Comparison of ENCODE assay signal across 12 cellular contexts in genomic region chr3:21330293-21330692, GRCh38.
DNase-seq lines count a peak whose midpoint lies in the region; ATAC-seq and TF ChIP-seq lines count a peak whose summit lies in the region.
"Had no signal": no experiment of that assay in that cellular context is flagged by ENCODE, and none has a peak within 500 bp of the region (broad histone marks: within the 10 kb centered on the region; RNA-seq: fewer than 3 reads in every experiment).

No MANE protein-coding gene starts in this region.

- peak; percentile 82 for ATAC-seq in GM18867 (IDR thresholded peaks at IDR 0.05; ENCODE audit: unreplicated experiment)
- ATAC-seq in HG02678 (IDR thresholded peaks at IDR 0.05; ENCODE audit: unreplicated experiment): peak; percentile 81
- ATAC-seq in left lobe of liver: peak; percentile 97
- no peak for ATAC-seq in mucosa of descending colon

- POLR2A ChIA-PET in OCI-LY7 (lab: Charles Lee): interaction anchor here (0.5 to 0.8 kb wide), 4 partner anchors 11 to 1422 kb away, joined by 3 to 4 read pairs (median 3); no protein-coding TSS in a partner anchor

- intact Hi-C loops in OCI-LY7 (cut with micrococcal nuclease; ENCODE audit: unreplicated experiment) (no loop called here), mucosa of descending colon (cut with DNase I, micrococcal nuclease) (no loop called here)

- CTCF ChIA-PET in OCI-LY7 (lab: Charles Lee; ENCODE audit: unreplicated experiment): no interaction called here

- no peaks in the 10 kb centered on the region for H3K9me3 ChIP-seq in OCI-LY7 (ENCODE audit: low read length)
- H3K9me3 ChIP-seq in mucosa of descending colon: peaks cover 13% of the 10 kb centered on the region
- H3K9me3 ChIP-seq: neutrophil, tibial nerve had no signal

- no peaks in the 10 kb centered on the region for H3K79me2 ChIP-seq in OCI-LY7 (ENCODE audit: insufficient read depth, low read depth, low read length)

- no peaks in the 10 kb centered on the region for H3K4me1 ChIP-seq in OCI-LY7 (ENCODE audit: insufficient read depth, low read length, poor library complexity, severe bottlenecking)
- H3K4me1 ChIP-seq in mucosa of descending colon (ENCODE audit: low read depth): no peaks in the 10 kb centered on the region
- H3K4me1 ChIP-seq: tibial nerve had no signal

- H4K20me1 ChIP-seq in OCI-LY7 (ENCODE audit: insufficient read depth, low read length): no peaks in the 10 kb centered on the region

- H3K4me3 ChIP-seq in OCI-LY7 (ENCODE audit: low read depth, low read length, poor library complexity, severe bottlenecking) (no peak overlapping the region), mucosa of descending colon (no peak overlapping the region)
- H3K4me3 ChIP-seq: cardiac muscle cell, SK-N-MC, tibial nerve had no signal

- DNase-seq in OCI-LY7 (ENCODE audit: low spot score) (no peak), left lobe of liver (ENCODE audit: low spot score) (no peak), mucosa of descending colon (no peak), NOMO-1 (lab: John Stamatoyannopoulos, UW; ENCODE audit: unreplicated experiment in 2 of 2) (no peak), foreskin melanocyte (no peak), inferior parietal cortex (ENCODE audit: extremely low spot score) (no peak)

- H3K36me3 ChIP-seq in OCI-LY7 (ENCODE audit: insufficient read depth, low read length) (no peaks in the 10 kb centered on the region), mucosa of descending colon (ENCODE audit: low read depth) (no peaks in the 10 kb centered on the region)
- H3K36me3 ChIP-seq: cardiac muscle cell, neutrophil, tibial nerve had no signal

- no TSS peak for BruUV-seq in OCI-LY7 (replicated peaks; lab: Mats Ljungman, UMichigan)

- no peak overlapping the region for H3K27ac ChIP-seq in OCI-LY7 (ENCODE audit: low read depth, low read length, poor library complexity, severe bottlenecking)
- H3K27ac ChIP-seq: cardiac muscle cell, neutrophil, SK-N-MC, tibial nerve had no signal

- no peak for TF ChIP-seq CTCF in OCI-LY7 (conservative IDR thresholded peaks at IDR 0.05; ENCODE audit: low read length)
- TF ChIP-seq CTCF in mucosa of descending colon (IDR thresholded peaks at IDR 0.05): no peak

- H3K9me2 ChIP-seq in OCI-LY7 (ENCODE audit: insufficient read depth, low read length): no peaks in the 10 kb centered on the region

- H3K4me2 ChIP-seq in OCI-LY7 (ENCODE audit: low read length): peak overlapping the region; percentile 23; the same call in 1 of the 2 replicates

- H2AFZ ChIP-seq in OCI-LY7 (ENCODE audit: low read length): no peak overlapping the region
